In the genomic region with DNA sequence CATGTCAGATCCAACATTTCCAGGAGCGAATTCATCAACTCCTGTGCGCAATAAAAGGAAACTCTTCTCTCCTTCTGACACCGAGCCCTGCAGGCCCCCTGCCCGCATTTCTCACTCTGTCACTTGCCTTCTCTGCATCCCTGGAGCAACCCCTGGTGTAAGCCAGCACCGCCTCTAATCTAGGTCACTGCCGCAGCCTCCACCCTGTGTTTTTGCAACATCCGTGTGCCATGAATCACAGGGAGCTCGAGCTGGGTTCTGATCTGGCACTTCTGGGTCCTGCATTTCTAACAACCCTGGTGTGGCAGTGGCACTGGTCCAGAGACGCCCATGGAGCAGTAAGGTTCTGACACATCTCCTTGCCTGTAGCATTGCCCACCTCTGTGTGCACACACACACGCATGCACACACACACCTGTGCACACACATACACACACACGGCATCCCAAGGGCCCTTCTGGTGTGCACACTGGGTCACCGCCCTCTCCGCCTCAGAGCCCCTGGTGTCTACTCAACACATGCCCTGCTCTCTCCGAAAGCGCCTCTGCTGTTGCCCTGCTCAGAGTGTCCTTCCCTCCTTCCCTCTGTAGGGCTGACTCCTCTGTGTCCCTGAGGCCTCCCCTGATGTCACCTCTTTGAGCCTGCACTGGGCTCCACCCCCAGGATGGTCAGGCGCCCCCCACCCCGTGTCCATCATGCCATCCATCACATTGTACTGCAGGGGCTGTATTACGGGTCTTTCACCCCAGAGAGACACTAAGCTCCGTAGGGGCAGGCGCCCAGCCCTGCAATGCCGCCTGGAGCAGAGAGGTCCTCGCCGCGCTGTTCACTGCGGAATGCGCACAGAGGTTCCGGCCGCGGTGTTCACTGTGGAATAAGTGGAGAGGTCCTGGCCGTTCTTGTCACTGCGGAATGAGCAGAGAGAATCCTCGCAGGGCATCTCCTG, we compare ENCODE assay signal across 18 cellular contexts.
DNase-seq lines count a peak whose midpoint lies in the region; ATAC-seq and TF ChIP-seq lines count a peak whose summit lies in the region.
"Had no signal": no experiment of that assay in that cellular context is flagged by ENCODE, and none has a peak within 500 bp of the region (broad histone marks: within the 10 kb centered on the region; RNA-seq: fewer than 3 reads in every experiment).

No MANE protein-coding gene starts in this region.

- TF ChIP-seq CTCF in glutamatergic neuron (IDR thresholded peaks at IDR 0.05; ENCODE audit: partially characterized antibody, unreplicated experiment) (no peak), brain microvascular endothelial cell (IDR thresholded peaks at IDR 0.05; ENCODE audit: low read depth, low read length, missing control alignments) (no peak), WTC11 (IDR thresholded peaks at IDR 0.05) (no peak)

- peaks cover 13% of the 10 kb centered on the region for H3K4me1 Mint-ChIP-seq in activated naive CD8-positive, alpha-beta T cell treated with anti-CD3 and anti-CD28 coated beads, Interleukin-2, amount 10 ng/mL, durations not matched to agents 7 days and 5 days
- H3K4me1 Mint-ChIP-seq in activated naive CD8-positive, alpha-beta T cell treated with anti-CD3 and anti-CD28 coated beads for 36 hours: peaks cover 15% of the 10 kb centered on the region
- H3K4me1 Mint-ChIP-seq in T-helper 17 cell (peaks cover 26% of the 10 kb centered on the region), glutamatergic neuron (ENCODE audit: low read depth, unreplicated experiment) (no peaks in the 10 kb centered on the region), WTC11 (peaks cover 10% of the 10 kb centered on the region)

- peak overlapping the region; percentile 62 for H3K27ac Mint-ChIP-seq in activated naive CD8-positive, alpha-beta T cell treated with anti-CD3 and anti-CD28 coated beads, Interleukin-2, amount 10 ng/mL, durations not matched to agents 7 days and 5 days
- H3K27ac Mint-ChIP-seq in activated naive CD8-positive, alpha-beta T cell treated with anti-CD3 and anti-CD28 coated beads for 36 hours: no peak overlapping the region
- H3K27ac Mint-ChIP-seq in T-helper 17 cell: no peak overlapping the region
- no peak overlapping the region for H3K27ac Mint-ChIP-seq in glutamatergic neuron (ENCODE audit: unreplicated experiment)
- no peak overlapping the region for H3K27ac Mint-ChIP-seq in WTC11

- no peaks in the 10 kb centered on the region for H3K27me3 ChIP-seq in brain microvascular endothelial cell (replicated peaks)

- H3K27ac ChIP-seq in brain microvascular endothelial cell: no peak overlapping the region
- H3K27ac ChIP-seq: PC-9 had no signal

- H3K9me3 Mint-ChIP-seq in activated naive CD8-positive, alpha-beta T cell treated with anti-CD3 and anti-CD28 coated beads, Interleukin-2, amount 10 ng/mL, durations not matched to agents 7 days and 5 days: peaks cover 2% of the 10 kb centered on the region
- H3K9me3 Mint-ChIP-seq in activated naive CD8-positive, alpha-beta T cell treated with anti-CD3 and anti-CD28 coated beads for 36 hours: no peaks in the 10 kb centered on the region
- peaks cover 4% of the 10 kb centered on the region for H3K9me3 Mint-ChIP-seq in glutamatergic neuron (ENCODE audit: unreplicated experiment)
- no peaks in the 10 kb centered on the region for H3K9me3 Mint-ChIP-seq in WTC11

- H3K4me3 ChIP-seq in brain microvascular endothelial cell (ENCODE audit: low read depth, low read length): no peak overlapping the region
- H3K4me3 ChIP-seq: MG63, PC-9 had no signal

- H3K9me3 ChIP-seq in T-helper 17 cell (ENCODE audit: control insufficient read depth, low read length, poor library complexity, severe bottlenecking): no peaks in the 10 kb centered on the region
- H3K9me3 ChIP-seq: MG63 had no signal

- no peaks in the 10 kb centered on the region for H3K27me3 Mint-ChIP-seq in activated naive CD8-positive, alpha-beta T cell treated with anti-CD3 and anti-CD28 coated beads, Interleukin-2, amount 10 ng/mL, durations not matched to agents 7 days and 5 days
- no peaks in the 10 kb centered on the region for H3K27me3 Mint-ChIP-seq in activated naive CD8-positive, alpha-beta T cell treated with anti-CD3 and anti-CD28 coated beads for 36 hours
- H3K27me3 Mint-ChIP-seq in T-helper 17 cell (no peaks in the 10 kb centered on the region), glutamatergic neuron (ENCODE audit: unreplicated experiment) (peaks cover 4% of the 10 kb centered on the region), WTC11 (ENCODE audit: low read depth) (no peaks in the 10 kb centered on the region)
- H3K27me3 Mint-ChIP-seq: CD4-positive, CD25-positive, alpha-beta regulatory T cell had no signal

- H3K36me3 ChIP-seq in brain microvascular endothelial cell (replicated peaks): no peaks in the 10 kb centered on the region
- H3K36me3 ChIP-seq: MG63 had no signal

- CTCF ChIA-PET in WTC11 (lab: Charles Lee): no interaction called here

- POLR2A ChIA-PET in activated naive CD8-positive, alpha-beta T cell treated with anti-CD3 and anti-CD28 coated beads, Interleukin-2, amount 10 ng/mL, durations not matched to agents 7 days and 5 days (lab: Charles Lee): no interaction called here
- POLR2A ChIA-PET in WTC11 (lab: Charles Lee): no interaction called here

- no peak overlapping the region for H3K4me3 Mint-ChIP-seq in activated naive CD8-positive, alpha-beta T cell treated with anti-CD3 and anti-CD28 coated beads, Interleukin-2, amount 10 ng/mL, durations not matched to agents 7 days and 5 days
- no peak overlapping the region for H3K4me3 Mint-ChIP-seq in activated naive CD8-positive, alpha-beta T cell treated with anti-CD3 and anti-CD28 coated beads for 36 hours
- H3K4me3 Mint-ChIP-seq in T-helper 17 cell (no peak overlapping the region), glutamatergic neuron (ENCODE audit: unreplicated experiment) (no peak overlapping the region), WTC11 (no peak overlapping the region)
- H3K4me3 Mint-ChIP-seq: CD4-positive, CD25-positive, alpha-beta regulatory T cell had no signal

- peaks cover 1% of the 10 kb centered on the region for H3K36me3 Mint-ChIP-seq in activated naive CD8-positive, alpha-beta T cell treated with anti-CD3 and anti-CD28 coated beads, Interleukin-2, amount 10 ng/mL, durations not matched to agents 7 days and 5 days
- H3K36me3 Mint-ChIP-seq in activated naive CD8-positive, alpha-beta T cell treated with anti-CD3 and anti-CD28 coated beads for 36 hours: no peaks in the 10 kb centered on the region
- H3K36me3 Mint-ChIP-seq in T-helper 17 cell (ENCODE audit: low read depth) (no peaks in the 10 kb centered on the region), glutamatergic neuron (ENCODE audit: unreplicated experiment) (no peaks in the 10 kb centered on the region), WTC11 (no peaks in the 10 kb centered on the region)
- H3K36me3 Mint-ChIP-seq: CD4-positive, CD25-positive, alpha-beta regulatory T cell had no signal

- in situ Hi-C loops in brain microvascular endothelial cell (cut with HindIII; ENCODE audit: low pct_ligation_motif_present, low sequenced_read_pairs): no loop called here

- no peak for ATAC-seq in activated naive CD8-positive, alpha-beta T cell treated with anti-CD3 and anti-CD28 coated beads, Interleukin-2, amount 10 ng/mL, durations not matched to agents 7 days and 5 days (ENCODE audit: low read depth)
- ATAC-seq in T-helper 17 cell (peak; percentile 55), WTC11 (no peak), HG02763 (IDR thresholded peaks at IDR 0.05; ENCODE audit: unreplicated experiment) (no peak)

- DNase-seq in activated naive CD8-positive, alpha-beta T cell treated with anti-CD3 and anti-CD28 coated beads, Interleukin-2, amount 10 ng/mL, durations not matched to agents 7 days and 5 days: no peak
- DNase-seq in activated naive CD8-positive, alpha-beta T cell treated with anti-CD3 and anti-CD28 coated beads for 36 hours: no peak
- DNase-seq in T-helper 17 cell (no peak), glutamatergic neuron (peak; percentile 11), brain microvascular endothelial cell (no peak), WTC11 (ENCODE audit: low spot score) (no peak)
- DNase-seq: ACHN; AML-193; CD4-positive, CD25-positive, alpha-beta regulatory T cell; EL; IMR-90; Karpas-422; MG63; NCI-H187; NCI-H526 treated with DMSO at 0.1 percent for 48 hours; NK-92 treated with Interleukin-12 subunit alpha and Interleukin-12 subunit beta, amount 100 ng/mL, for 24 hours; PC-9 had no signal

TF ChIP-seq in WTC11, 78 proteins besides CTCF, POLR2A, EP300 and RAD21 (continues in another document):
- TF ChIP-seq CREM (CRISPR knock-in tag; IDR thresholded peaks at IDR 0.05) (no peak), EMX1 (CRISPR knock-in tag; IDR thresholded peaks at IDR 0.05) (no peak), ETV6 (CRISPR knock-in tag; IDR thresholded peaks at IDR 0.05) (no peak), ZNF512 (CRISPR knock-in tag; IDR thresholded peaks at IDR 0.05; ENCODE audit: borderline replicate concordance) (no peak), GRHL2 (CRISPR knock-in tag; IDR thresholded peaks at IDR 0.05; ENCODE audit: insufficient replicate concordance, severe bottlenecking) (no peak)
- TF ChIP-seq, protein P1, sequence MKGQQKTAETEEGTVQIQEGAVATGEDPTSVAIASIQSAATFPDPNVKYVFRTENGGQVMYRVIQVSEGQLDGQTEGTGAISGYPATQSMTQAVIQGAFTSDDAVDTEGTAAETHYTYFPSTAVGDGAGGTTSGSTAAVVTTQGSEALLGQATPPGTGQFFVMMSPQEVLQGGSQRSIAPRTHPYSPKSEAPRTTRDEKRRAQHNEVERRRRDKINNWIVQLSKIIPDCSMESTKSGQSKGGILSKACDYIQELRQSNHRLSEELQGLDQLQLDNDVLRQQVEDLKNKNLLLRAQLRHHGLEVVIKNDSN (CRISPR knock-in tag; IDR thresholded peaks at IDR 0.05): no peak
